Comparison of ENCODE assay signal across 22 cellular contexts in genomic region chr1:55278378-55278777, GRCh38.
DNase-seq lines count a peak whose midpoint lies in the region; ATAC-seq, FAIRE-seq and TF ChIP-seq lines count a peak whose summit lies in the region.
"Had no signal": no experiment of that assay in that cellular context is flagged by ENCODE, and none has a peak within 500 bp of the region (broad histone marks: within the 10 kb centered on the region; RNA-seq: fewer than 3 reads in every experiment).

No MANE protein-coding gene starts in this region.

- RAD21 ChIA-PET in HCT116 (lab: Charles Lee; ENCODE audit: low non-redundant PET in 1 of 2, low total read pairs in 2 of 2, uncharacterized antibody in 2 of 2, unreplicated experiment in 2 of 2) = interaction anchor here in 1 of 2 experiments (0.6 kb wide), 1 partner anchor 117 kb away, joined by 3 read pairs; no protein-coding TSS in a partner anchor

- no peaks in the 10 kb centered on the region for H3K79me2 ChIP-seq in HepG2 (ENCODE audit: insufficient read depth, low read length)
- H3K79me2 ChIP-seq in HCT116 (ENCODE audit: insufficient read depth, low read length) = no peaks in the 10 kb centered on the region

- H3K4me3 ChIP-seq in HepG2 (replicated peaks in 1 of 3; ENCODE audit: insufficient read depth in 1 of 3, low read depth in 2 of 3, low read length in 3 of 3) (no peak overlapping the region), right lobe of liver (no peak overlapping the region), HCT116 (replicated peaks in 1 of 2; ENCODE audit: low read depth in 1 of 2, low read length in 2 of 2) (no peak overlapping the region)
- H3K4me3 ChIP-seq: A549, BLaER1 had no signal

- H3K27me3 ChIP-seq in HepG2 (ENCODE audit: control insufficient read depth in 1 of 2, insufficient read depth in 2 of 2, low read length in 2 of 2) = no peaks in the 10 kb centered on the region
- H3K27me3 ChIP-seq in right lobe of liver = no peaks in the 10 kb centered on the region
- no peaks in the 10 kb centered on the region for H3K27me3 ChIP-seq in HCT116 (ENCODE audit: insufficient read depth, low read length)
- H3K27me3 ChIP-seq: BE2C, BLaER1 had no signal

- TF ChIP-seq CTCF in HepG2 (CRISPR knock-in tag; IDR thresholded peaks at IDR 0.05) (no peak), right lobe of liver (IDR thresholded peaks at IDR 0.05) (no peak), HCT116 (IDR thresholded peaks at IDR 0.05 in 2 of 3, conservative IDR thresholded peaks at IDR 0.05 in 1 of 3; ENCODE audit: borderline replicate concordance in 1 of 3, insufficient read depth in 1 of 3, low read depth in 2 of 3, low read length in 2 of 3) (no peak)

- H3K4me3 Mint-ChIP-seq in stimulated activated effector memory CD8-positive, alpha-beta T cell treated with anti-CD3 and anti-CD28 coated beads, Interleukin-12 subunit alpha, Interleukin-12 subunit beta, amount 100 ng/mL, for 72 hours = no peak overlapping the region
- H3K4me3 Mint-ChIP-seq: CD4-positive, alpha-beta T cell; CD8-positive, alpha-beta T cell had no signal

- intact Hi-C loops in HepG2 (cut with micrococcal nuclease; ENCODE audit: unreplicated experiment) (loop anchor here (10.0 kb wide), 1 partner anchor 204 kb away; no protein-coding TSS in a partner anchor), right lobe of liver (cut with DNase I) (loop anchor here in 1 of 2 donors (5.0 kb wide), 1 partner anchor 136 kb away; no protein-coding TSS in a partner anchor), HCT116 (cut with micrococcal nuclease) (no loop called here)

- POLR2A ChIA-PET in HepG2 (lab: Yijun Ruan, JAX) (no interaction called here), HCT116 (lab: Charles Lee) (no interaction called here)

- H2AFZ ChIP-seq in HepG2 (ENCODE audit: low read length) (no peak overlapping the region), HCT116 (ENCODE audit: low read depth, low read length, poor library complexity, severe bottlenecking) (peak overlapping the region; percentile 50)

- peak overlapping the region; percentile 20 for H3K27ac Mint-ChIP-seq in stimulated activated effector memory CD8-positive, alpha-beta T cell treated with anti-CD3 and anti-CD28 coated beads, Interleukin-12 subunit alpha, Interleukin-12 subunit beta, amount 100 ng/mL, for 72 hours
- H3K27ac Mint-ChIP-seq: CD4-positive, alpha-beta T cell; CD8-positive, alpha-beta T cell had no signal

- no peaks in the 10 kb centered on the region for H3K9me2 ChIP-seq in HCT116 (ENCODE audit: insufficient read depth)

- no peak for TF ChIP-seq RAD21 in HepG2 (CRISPR knock-in tag; IDR thresholded peaks at IDR 0.05)
- TF ChIP-seq RAD21 in HCT116 (IDR thresholded peaks at IDR 0.05; ENCODE audit: low read depth) = no peak

- H3K9ac ChIP-seq in HepG2 (ENCODE audit: insufficient read depth, low read depth, low read length) (no peak overlapping the region), HCT116 (ENCODE audit: low read length) (no peak overlapping the region)
- H3K9ac ChIP-seq: BLaER1 had no signal

- in situ Hi-C loops in HepG2 (cut with HindIII; ENCODE audit: extremely low pct_ligation_motif_present, low pct_unique_long_range_greater_than_20kb) = loop anchor here (5.0 kb wide), 1 partner anchor 136 kb away; no protein-coding TSS in a partner anchor

- H4K20me1 ChIP-seq in HepG2 (ENCODE audit: insufficient read depth, low read length) (no peaks in the 10 kb centered on the region), HCT116 (ENCODE audit: insufficient read depth) (no peaks in the 10 kb centered on the region)
- H4K20me1 ChIP-seq: BLaER1 had no signal

- BruUV-seq in HepG2 (replicated peaks; lab: Mats Ljungman, UMichigan) = no TSS peak
- BruUV-seq in HCT116 (replicated peaks; lab: Mats Ljungman, UMichigan) = no TSS peak

- H3K27ac ChIP-seq in HepG2 (ENCODE audit: extremely low read length, insufficient read depth, low read length) = no peak overlapping the region
- no peak overlapping the region for H3K27ac ChIP-seq in right lobe of liver
- H3K27ac ChIP-seq in HCT116 (ENCODE audit: low read depth, low read length) = no peak overlapping the region
- H3K27ac ChIP-seq: 22Rv1, A549, BLaER1, C4-2B had no signal

- 2% methylated on average over 2 of the region's 2 CpGs for WGBS in HepG2 (ENCODE audit: low lambda C conversion rate)
- 50% methylated on average over 2 of the region's 2 CpGs for WGBS in right lobe of liver (ENCODE audit: insufficient coverage, low coverage, low lambda C conversion rate, missing lambda C conversion rate)

- FAIRE-seq in HepG2 (lab: Jason Lieb, UNC) (no peak), RCC 7860 (lab: Jason Lieb, UNC) (no peak)
- FAIRE-seq: A549, D721Med, G401.6, GM19239 had no signal

- no peaks in the 10 kb centered on the region for H3K9me3 Mint-ChIP-seq in stimulated activated effector memory CD8-positive, alpha-beta T cell treated with anti-CD3 and anti-CD28 coated beads, Interleukin-12 subunit alpha, Interleukin-12 subunit beta, amount 100 ng/mL, for 72 hours
- H3K9me3 Mint-ChIP-seq: CD4-positive, alpha-beta T cell; CD8-positive, alpha-beta T cell had no signal

- H3K4me2 ChIP-seq in HepG2 (ENCODE audit: low read depth, low read length) = no peak overlapping the region
- H3K4me2 ChIP-seq in HCT116 (ENCODE audit: low read length) = no peak overlapping the region

- H3K36me3 Mint-ChIP-seq in stimulated activated effector memory CD8-positive, alpha-beta T cell treated with anti-CD3 and anti-CD28 coated beads, Interleukin-12 subunit alpha, Interleukin-12 subunit beta, amount 100 ng/mL, for 72 hours = no peaks in the 10 kb centered on the region
- H3K36me3 Mint-ChIP-seq: CD8-positive, alpha-beta T cell had no signal

- ATAC-seq in HepG2 (no peak), right lobe of liver (no peak), HCT116 (no peak), GM21576 (IDR thresholded peaks at IDR 0.05; ENCODE audit: unreplicated experiment) (no peak)
- no peak for ATAC-seq in stimulated activated effector memory CD8-positive, alpha-beta T cell treated with anti-CD3 and anti-CD28 coated beads, Interleukin-12 subunit alpha, Interleukin-12 subunit beta, amount 100 ng/mL, for 72 hours
- ATAC-seq: CD8-positive, alpha-beta T cell had no signal

- H3K4me1 Mint-ChIP-seq in stimulated activated effector memory CD8-positive, alpha-beta T cell treated with anti-CD3 and anti-CD28 coated beads, Interleukin-12 subunit alpha, Interleukin-12 subunit beta, amount 100 ng/mL, for 72 hours = peaks cover 27% of the 10 kb centered on the region

- peak in 1 of 2 experiments; percentile 21; a peak in 1 of 4 replicates for TF ChIP-seq EP300 in HepG2 (IDR thresholded peaks at IDR 0.05; ENCODE audit: low read depth in 2 of 2, low read length in 2 of 2)
- TF ChIP-seq EP300 in HepG2 (CRISPR knock-in tag; IDR thresholded peaks at IDR 0.05; ENCODE audit: borderline replicate concordance) = no peak

- TF ChIP-seq POLR2A in HepG2 (IDR thresholded peaks at IDR 0.05; ENCODE audit: insufficient read depth in 1 of 2, low read depth in 2 of 2, low read length in 2 of 2) (no peak), right lobe of liver (IDR thresholded peaks at IDR 0.05) (no peak), HCT116 (IDR thresholded peaks at IDR 0.05; ENCODE audit: borderline replicate concordance, extremely low read depth, insufficient read depth, insufficient read length) (no peak)

- DNase-seq in HepG2 (ENCODE audit: low spot score) (peak; percentile 27), right lobe of liver (no peak), HCT116 (ENCODE audit: low read depth, low spot score) (no peak), RCC 7860 (ENCODE audit: low spot score) (no peak), NCI-H748 treated with DMSO at 0.1 percent for 48 hours (lab: John Stamatoyannopoulos, UW) (no peak)
- no peak for DNase-seq in stimulated activated effector memory CD8-positive, alpha-beta T cell treated with anti-CD3 and anti-CD28 coated beads, Interleukin-12 subunit alpha, Interleukin-12 subunit beta, amount 100 ng/mL, for 72 hours (ENCODE audit: low spot score in 2 of 2)
- DNase-seq: AML-193; BE2C; Caco-2; Calu3; CD4-positive, alpha-beta T cell; CD8-positive, alpha-beta T cell; DMS79 treated with DMSO at 0.1 percent for 48 hours; GF-D8 had no signal

- CTCF ChIA-PET in HepG2 (lab: Yijun Ruan, JAX; ENCODE audit: low intra/inter-chr PET ratio, low total read pairs) = interaction anchor here (3.4 kb wide), 1 partner anchor 138 kb away, joined by 46 read pairs; no protein-coding TSS in a partner anchor
- CTCF ChIA-PET in HCT116 (lab: Charles Lee) = interaction anchor here (0.8 to 2.6 kb wide), 5 partner anchors 9 to 333 kb away, joined by 3 to 42 read pairs (median 4); no protein-coding TSS in a partner anchor

- H3K4me1 ChIP-seq in HepG2 (ENCODE audit: insufficient read depth, low read length) (peaks cover 41% of the 10 kb centered on the region), right lobe of liver (peaks cover 0 to 4% (median 0%) of the 10 kb centered on the region in 4 donors), HCT116 (ENCODE audit: control insufficient read depth in 1 of 2, insufficient read depth in 2 of 2, low read length in 2 of 2) (peaks cover 4 to 12% of the 10 kb centered on the region in 2 experiments; a peak in 3 of 4 replicates)
- H3K4me1 ChIP-seq: Caco-2 had no signal

- no peaks in the 10 kb centered on the region for H3K36me3 ChIP-seq in HepG2 (replicated peaks in 1 of 2; ENCODE audit: control insufficient read depth in 1 of 2, insufficient read depth in 2 of 2, low read length in 2 of 2)
- no peaks in the 10 kb centered on the region for H3K36me3 ChIP-seq in right lobe of liver
- H3K36me3 ChIP-seq in HCT116 (ENCODE audit: control insufficient read depth in 1 of 2, insufficient read depth in 2 of 2, low read length in 2 of 2) = no peaks in the 10 kb centered on the region
- H3K36me3 ChIP-seq: BE2C, BLaER1 had no signal

- H3K9me3 ChIP-seq in HepG2 (ENCODE audit: low read length) (no peaks in the 10 kb centered on the region), right lobe of liver (no peaks in the 10 kb centered on the region), HCT116 (ENCODE audit: control insufficient read depth in 1 of 2, insufficient read depth in 1 of 2, low read depth in 1 of 2, low read length in 2 of 2) (no peaks in the 10 kb centered on the region)
- H3K9me3 ChIP-seq: A549, BE2C, BLaER1, Caco-2 had no signal

TF ChIP-seq in HepG2, 621 proteins besides CTCF, POLR2A, EP300 and RAD21 (continues in another document):
- TF ChIP-seq FOSL2 (CRISPR knock-in tag; IDR thresholded peaks at IDR 0.05) = peak; percentile 77
- peak; percentile 50; the same call in 1 of the 2 replicates for TF ChIP-seq NR2F6 (IDR thresholded peaks at IDR 0.05)
- 0 out of 2 replicates have a peak, but pooled peaks have one; percentile 33 for TF ChIP-seq NR2F6 (CRISPR knock-in tag; IDR thresholded peaks at IDR 0.05)
- no peak for TF ChIP-seq ADNP (CRISPR knock-in tag; IDR thresholded peaks at IDR 0.05)

TF ChIP-seq in HCT116, 20 proteins besides CTCF, POLR2A, EP300 and RAD21 (continues in another document):
- no peak for TF ChIP-seq ELF1 (IDR thresholded peaks at IDR 0.05; ENCODE audit: borderline replicate concordance, low read depth)
- no peak for TF ChIP-seq CBX3 (IDR thresholded peaks at IDR 0.05; ENCODE audit: low read depth)
- TF ChIP-seq SP1 (IDR thresholded peaks at IDR 0.05; ENCODE audit: low read depth) = no peak
- no peak for TF ChIP-seq YY1 (IDR thresholded peaks at IDR 0.05; ENCODE audit: extremely low read depth, insufficient replicate concordance, low read depth, low read length)
- no peak for TF ChIP-seq EGR1 (IDR thresholded peaks at IDR 0.05; ENCODE audit: low read depth)

Comparison
In these comparisons a context has a peak if more than half of its experiments do, and no peak if none do; other contexts are left out.
1. Of the 20 proteins assayed by ChIP-seq in both HepG2 and HCT116: peak only in HepG2: CEBPB; only in HCT116: none; in both: none; in neither: 19.